Comparison of ENCODE assay signal across 8 cellular contexts in genomic region chr12:89353188-89353822, GRCh38. TPM values are rescaled to one million over a fixed set of nuclear protein-coding genes. Genes with fewer than 3 reads are reported as not detected.
A peak's percentile ranks its signal among the peaks of the same experiment; 100 is the strongest.
DNase-seq lines count a peak whose midpoint lies in the region; ATAC-seq lines count a peak whose summit lies in the region.

No MANE protein-coding gene starts in this region.

- DNase-seq in AG08396 (ENCODE audit: low spot score) = peak; percentile 88
- DNase-seq in NCI-H1105 treated with DMSO at 0.1 percent for 48 hours (lab: John Stamatoyannopoulos, UW) = peak; percentile 84
- peak; percentile 75 for DNase-seq in activated CD4-positive, CD25-positive, alpha-beta regulatory T cell treated with anti-CD3 and anti-CD28 coated beads, Interleukin-2, amount 50 U/mL, for 72 hours
- peak; percentile 81 for DNase-seq in dermis blood vessel endothelial cell
- DNase-seq in left lobe of liver (ENCODE audit: low spot score) = peak; percentile 90
- peak; percentile 56 to 65 for DNase-seq in stimulated activated CD4-positive, alpha-beta T cell treated with anti-CD3 and anti-CD28 coated beads, Interleukin-2, amount 100 ng/mL, for 24 hours

- peak; percentile 25 for ATAC-seq in GM19023 (IDR thresholded peaks at IDR 0.05; ENCODE audit: unreplicated experiment)
- peak; percentile 54 for ATAC-seq in left lobe of liver
- no peak for ATAC-seq in GM21390 (IDR thresholded peaks at IDR 0.05; ENCODE audit: unreplicated experiment)

RNA-seq across cellular contexts. Expression of gene DUSP6, which starts 1.0 kb away (rescaled TPM):
- 309 and 317 TPM in 2 replicates for total RNA-seq in dermis blood vessel endothelial cell
- total RNA-seq in left lobe of liver = 31.5 TPM
